Comparison of ENCODE assay signal across 23 cellular contexts in the genomic region with DNA sequence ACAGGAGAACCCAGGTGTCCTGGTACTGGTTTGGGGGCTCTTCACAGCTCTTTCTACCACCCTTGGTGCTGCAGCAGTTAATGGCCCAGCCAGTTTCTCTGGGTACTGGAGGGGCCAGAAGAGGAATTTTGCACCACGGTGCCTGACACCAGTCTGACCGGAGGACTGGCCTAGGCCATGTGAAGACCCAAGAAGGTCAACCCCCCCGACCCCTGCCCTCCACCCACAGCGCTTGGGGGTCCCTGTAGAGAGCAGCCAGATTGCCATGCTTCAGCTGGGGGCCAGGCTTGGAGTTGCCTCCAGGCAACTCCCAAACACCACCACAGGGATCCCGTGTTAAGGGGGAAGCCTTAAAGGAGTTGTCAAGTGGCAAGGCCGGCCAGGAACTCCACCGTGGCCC. TPM values are rescaled to one million over a fixed set of nuclear protein-coding genes. Genes with fewer than 3 reads are reported as not detected.
"Had no signal": no experiment of that assay in that cellular context is flagged by ENCODE, and none has a peak within 500 bp of the region (broad histone marks: within the 10 kb centered on the region; RNA-seq: fewer than 3 reads in every experiment).

No MANE protein-coding gene starts in this region.

- H3K9me3 ChIP-seq: heart right ventricle, neutrophil, ovary, prostate gland, spleen, thoracic aorta had no signal

- H3K36me3 ChIP-seq: heart right ventricle, neutrophil, ovary, prostate gland, spleen, thoracic aorta had no signal

- H3K4me3 ChIP-seq: heart right ventricle, ovary, prostate gland, spleen, thoracic aorta had no signal

- ATAC-seq: activated T-helper 17 cell treated with anti-CD3 and anti-CD28 coated beads, Interleukin-2, amount 50 U/mL, for 72 hours; heart right ventricle; left cardiac atrium; left ventricle myocardium superior had no signal

- DNase-seq: activated CD4-positive, alpha-beta memory T cell treated with anti-CD3 and anti-CD28 coated beads, Interleukin-2, amount 10 ng/mL, durations not matched to agents 7 days and 5 days; activated CD4-positive, alpha-beta T cell treated with anti-CD3 and anti-CD28 coated beads, Interleukin-2, amount 10 ng/mL, durations not matched to agents 24 days and 14 days; activated CD4-positive, CD25-positive, alpha-beta regulatory T cell treated with anti-CD3 and anti-CD28 coated beads, Interleukin-2, amount 50 U/mL, for 72 hours; activated CD8-positive, alpha-beta memory T cell treated with anti-CD3 and anti-CD28 coated beads, Interleukin-2, amount 50 U/mL, for 48 hours; cerebellar nuclear complex; cortex of kidney; foreskin fibroblast; heart right ventricle; left cardiac atrium; left ventricle myocardium superior; retina; spleen; stimulated activated naive CD4-positive, alpha-beta T cell treated with Interleukin-2 at 50 U/mL for 16 hours; T-helper 2 cell; trophoblast cell had no signal

- FAIRE-seq: endothelial cell of umbilical vein had no signal

- H3K27ac ChIP-seq: heart right ventricle, neutrophil, ovary, prostate gland, spleen, thoracic aorta had no signal

- H3K27me3 ChIP-seq: ovary had no signal

- H3K4me1 ChIP-seq: prostate gland had no signal

RNA-seq across cellular contexts. Expression of gene ARSI, which starts 6.2 kb away (rescaled TPM):
- total RNA-seq: activated CD4-positive, alpha-beta memory T cell treated with anti-CD3 and anti-CD28 coated beads, Interleukin-2, amount 10 ng/mL, durations not matched to agents 7 days and 5 days; activated CD4-positive, alpha-beta T cell treated with anti-CD3 and anti-CD28 coated beads, Interleukin-2, amount 10 ng/mL, durations not matched to agents 24 days and 14 days; activated T-helper 17 cell treated with anti-CD3 and anti-CD28 coated beads, Interleukin-2, amount 50 U/mL, for 72 hours; lung microvascular endothelial cell had no signal

RNA-seq across cellular contexts. Expression of gene CAMK2A, which starts 6.9 kb away (rescaled TPM):
- total RNA-seq: activated CD4-positive, alpha-beta memory T cell treated with anti-CD3 and anti-CD28 coated beads, Interleukin-2, amount 10 ng/mL, durations not matched to agents 7 days and 5 days; activated CD4-positive, alpha-beta T cell treated with anti-CD3 and anti-CD28 coated beads, Interleukin-2, amount 10 ng/mL, durations not matched to agents 24 days and 14 days; activated T-helper 17 cell treated with anti-CD3 and anti-CD28 coated beads, Interleukin-2, amount 50 U/mL, for 72 hours; endothelial cell of umbilical vein; glomerular endothelial cell; lung microvascular endothelial cell had no signal
- polyA plus RNA-seq: endothelial cell of umbilical vein had no signal
